ENCODE assay signal across 9 cellular contexts in the genomic region with DNA sequence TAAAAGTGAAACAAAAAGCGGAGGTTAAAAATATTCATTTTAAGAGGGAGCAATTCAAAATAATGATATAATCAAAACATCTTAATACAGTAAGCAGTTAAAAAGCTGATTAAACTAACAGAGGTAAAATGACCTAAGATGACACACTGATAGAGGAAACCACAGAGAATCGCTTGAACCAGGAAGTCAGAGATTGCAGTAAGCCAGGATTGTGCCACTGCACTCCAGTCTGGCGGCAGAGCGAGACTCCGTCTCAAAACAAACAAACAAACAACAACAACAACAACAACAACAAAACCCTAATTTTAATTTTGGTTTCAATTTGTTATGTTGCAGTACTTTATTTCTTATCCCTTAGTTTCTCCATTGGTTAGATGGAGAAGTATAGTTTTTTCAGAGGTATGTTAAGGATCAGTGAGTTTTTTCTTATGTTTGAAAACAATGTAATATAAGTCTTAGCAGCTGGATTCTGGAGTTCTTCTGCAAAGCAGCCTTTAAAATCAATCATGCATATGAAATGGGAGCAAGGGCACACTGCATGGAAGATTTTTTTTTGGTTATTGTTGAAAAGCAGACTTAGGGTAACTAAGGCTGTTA. TPM values are rescaled to one million over a fixed set of nuclear protein-coding genes. Genes with fewer than 3 reads are reported as not detected.
DNase-seq lines count a peak whose midpoint lies in the region; ATAC-seq, FAIRE-seq and TF ChIP-seq lines count a peak whose summit lies in the region.
"Had no signal": no experiment of that assay in that cellular context is flagged by ENCODE, and none has a peak within 500 bp of the region (broad histone marks: within the 10 kb centered on the region; RNA-seq: fewer than 3 reads in every experiment).

No MANE protein-coding gene starts in this region.

- peak overlapping the region; percentile 54; the same call in 1 of the 2 replicates for H3K4me3 ChIP-seq in GM08714 (ENCODE audit: low read length)
- no peak overlapping the region for H3K4me3 ChIP-seq in OCI-LY1 (ENCODE audit: low read depth, low read length, poor library complexity, severe bottlenecking)
- H3K4me3 ChIP-seq in H1 (ENCODE audit: extremely low read depth in 1 of 4, insufficient read depth in 2 of 4, low read depth in 3 of 4, low read length in 4 of 4): no peak overlapping the region
- H3K4me3 ChIP-seq in smooth muscle cell: peak overlapping the region; percentile 4
- H3K4me3 ChIP-seq in OCI-LY7 (ENCODE audit: low read depth, low read length, poor library complexity, severe bottlenecking): no peak overlapping the region

- H3K4me1 Mint-ChIP-seq in glutamatergic neuron (ENCODE audit: low read depth, unreplicated experiment): no peaks in the 10 kb centered on the region

- H3K56ac ChIP-seq in H1 (replicated peaks; ENCODE audit: insufficient read length, low read depth, low read length): no peak overlapping the region

- H3K79me2 ChIP-seq in OCI-LY1 (ENCODE audit: insufficient read depth, low read length) (no peaks in the 10 kb centered on the region), H1 (ENCODE audit: control insufficient read depth in 1 of 2, insufficient read depth in 2 of 2, low read length in 2 of 2) (no peaks in the 10 kb centered on the region), smooth muscle cell (ENCODE audit: low read depth) (no peaks in the 10 kb centered on the region), OCI-LY7 (ENCODE audit: insufficient read depth, low read depth, low read length) (no peaks in the 10 kb centered on the region)

- no peak for TF ChIP-seq POLR2A in H1 (IDR thresholded peaks at IDR 0.05; ENCODE audit: control extremely low read depth in 1 of 2, low read depth in 2 of 2, low read length in 2 of 2)

- H3K9me3 ChIP-seq in OCI-LY1 (ENCODE audit: low read length) (no peaks in the 10 kb centered on the region), H1 (ENCODE audit: insufficient read depth in 2 of 2, low read depth in 1 of 2, low read length in 1 of 2) (no peaks in the 10 kb centered on the region), smooth muscle cell (replicated peaks; ENCODE audit: low read depth) (no peaks in the 10 kb centered on the region), OCI-LY7 (ENCODE audit: low read length) (no peaks in the 10 kb centered on the region)

- H3K27ac Mint-ChIP-seq in glutamatergic neuron (ENCODE audit: unreplicated experiment): no peak overlapping the region

- H2BK12ac ChIP-seq in H1 (ENCODE audit: low read depth, low read length): no peak overlapping the region

- no peak overlapping the region for H2BK120ac ChIP-seq in H1 (replicated peaks; ENCODE audit: low read depth, low read length)

- no peak overlapping the region for H3K14ac ChIP-seq in H1 (ENCODE audit: insufficient read length)

- H2BK20ac ChIP-seq in H1 (ENCODE audit: low read length): no peak overlapping the region

- DNase-seq in H4 (ENCODE audit: low spot score) (peak; percentile 6), H1 (ENCODE audit: low read depth in 1 of 2, low spot score in 2 of 2) (no peak), smooth muscle cell (lab: John Stamatoyannopoulos, UW; ENCODE audit: unreplicated experiment) (no peak), glutamatergic neuron (no peak), OCI-LY7 (ENCODE audit: low spot score) (no peak)

- H2AFZ ChIP-seq in OCI-LY1 (ENCODE audit: low read length): no peak overlapping the region
- H2AFZ ChIP-seq in H1 (ENCODE audit: low read length): no peak overlapping the region
- no peak overlapping the region for H2AFZ ChIP-seq in smooth muscle cell (ENCODE audit: low read depth)
- H2AFZ ChIP-seq in OCI-LY7 (ENCODE audit: low read length): no peak overlapping the region

- intact Hi-C loops in OCI-LY7 (cut with micrococcal nuclease; ENCODE audit: unreplicated experiment): no loop called here

- H2BK15ac ChIP-seq in H1 (ENCODE audit: low read length): no peak overlapping the region

- no peak overlapping the region for H4K5ac ChIP-seq in H1 (ENCODE audit: insufficient read length, low read depth, low read length)

- H3K36me3 ChIP-seq in OCI-LY1 (ENCODE audit: insufficient read depth, low read length) (no peaks in the 10 kb centered on the region), H1 (ENCODE audit: control insufficient read depth in 2 of 4, insufficient read depth in 4 of 4, low read length in 3 of 4) (no peaks in the 10 kb centered on the region), smooth muscle cell (ENCODE audit: low read depth) (no peaks in the 10 kb centered on the region), OCI-LY7 (ENCODE audit: insufficient read depth, low read length) (no peaks in the 10 kb centered on the region)

- peaks cover 13% of the 10 kb centered on the region for H3K4me1 ChIP-seq in OCI-LY1 (ENCODE audit: insufficient read depth, low read length, severe bottlenecking)
- no peaks in the 10 kb centered on the region for H3K4me1 ChIP-seq in H1 (replicated peaks in 1 of 4; ENCODE audit: control insufficient read depth in 3 of 4, insufficient read depth in 4 of 4, low read length in 3 of 4)
- H3K4me1 ChIP-seq in smooth muscle cell (ENCODE audit: low read depth): peaks cover 15% of the 10 kb centered on the region
- no peaks in the 10 kb centered on the region for H3K4me1 ChIP-seq in OCI-LY7 (ENCODE audit: insufficient read depth, low read length, poor library complexity, severe bottlenecking)

- H3K4me2 ChIP-seq in OCI-LY1 (ENCODE audit: low read length): peak overlapping the region; percentile 37
- no peak overlapping the region for H3K4me2 ChIP-seq in H1 (ENCODE audit: insufficient read depth in 1 of 2, low read depth in 2 of 2, low read length in 2 of 2)
- peak overlapping the region; percentile 9 for H3K4me2 ChIP-seq in smooth muscle cell
- no peak overlapping the region for H3K4me2 ChIP-seq in OCI-LY7 (ENCODE audit: low read length)

- no peaks in the 10 kb centered on the region for H3K36me3 Mint-ChIP-seq in glutamatergic neuron (ENCODE audit: unreplicated experiment)

- CTCF ChIA-PET in H1 (lab: Charles Lee; ENCODE audit: partially characterized antibody): no interaction called here
- CTCF ChIA-PET in OCI-LY7 (lab: Charles Lee; ENCODE audit: unreplicated experiment): no interaction called here

- H4K20me1 ChIP-seq in OCI-LY1 (ENCODE audit: insufficient read depth, low read length) (no peaks in the 10 kb centered on the region), H1 (replicated peaks in 1 of 2; ENCODE audit: control insufficient read depth in 1 of 2, insufficient read depth in 2 of 2, low read length in 2 of 2) (no peaks in the 10 kb centered on the region), smooth muscle cell (ENCODE audit: low read depth) (peaks cover 4% of the 10 kb centered on the region), OCI-LY7 (ENCODE audit: insufficient read depth, low read length) (no peaks in the 10 kb centered on the region)

- H3K4ac ChIP-seq in H1 (replicated peaks; ENCODE audit: insufficient read length, low read depth, low read length): no peak overlapping the region

- TF ChIP-seq CTCF in OCI-LY1 (IDR thresholded peaks at IDR 0.05; ENCODE audit: low read length): no peak
- TF ChIP-seq CTCF in H1 (IDR thresholded peaks at IDR 0.05; ENCODE audit: control extremely low read depth in 1 of 3, insufficient read depth in 1 of 3, low read depth in 1 of 3, low read length in 3 of 3): no peak
- TF ChIP-seq CTCF in smooth muscle cell (IDR thresholded peaks at IDR 0.05; ENCODE audit: borderline replicate concordance, insufficient read depth, poor library complexity, severe bottlenecking): no peak
- no peak for TF ChIP-seq CTCF in glutamatergic neuron (IDR thresholded peaks at IDR 0.05; ENCODE audit: partially characterized antibody, unreplicated experiment)
- no peak for TF ChIP-seq CTCF in OCI-LY7 (conservative IDR thresholded peaks at IDR 0.05; ENCODE audit: low read length)

- H3K27me3 Mint-ChIP-seq in glutamatergic neuron (ENCODE audit: unreplicated experiment): no peaks in the 10 kb centered on the region

- H3K9me2 ChIP-seq in OCI-LY1 (ENCODE audit: low read depth, low read length) (no peaks in the 10 kb centered on the region), OCI-LY7 (ENCODE audit: insufficient read depth, low read length) (no peaks in the 10 kb centered on the region)

- H4K91ac ChIP-seq in H1 (replicated peaks; ENCODE audit: insufficient read length, low read length): no peak overlapping the region

- POLR2A ChIA-PET in H1 (lab: Charles Lee; ENCODE audit: partially characterized antibody): no interaction called here
- POLR2A ChIA-PET in OCI-LY7 (lab: Charles Lee): interaction anchor here (0.7 kb wide), 1 partner anchor 64 kb away, joined by 3 read pairs; no protein-coding TSS in a partner anchor

- no peak overlapping the region for H3K4me3 Mint-ChIP-seq in glutamatergic neuron (ENCODE audit: unreplicated experiment)

- no peak overlapping the region for H3K18ac ChIP-seq in H1 (ENCODE audit: extremely low read depth, low read length)

- H3K9ac ChIP-seq in OCI-LY1 (ENCODE audit: low read length): no peak overlapping the region
- H3K9ac ChIP-seq in H1 (replicated peaks in 1 of 4; ENCODE audit: extremely low read depth in 1 of 4, low read depth in 3 of 4, low read length in 3 of 4): no peak overlapping the region
- no peak overlapping the region for H3K9ac ChIP-seq in smooth muscle cell (ENCODE audit: low read depth)

- no peak overlapping the region for H3K23ac ChIP-seq in H1 (ENCODE audit: insufficient read length)

- H3F3A ChIP-seq in OCI-LY1 (ENCODE audit: insufficient read depth, low read length) (no peaks in the 10 kb centered on the region), smooth muscle cell (ENCODE audit: low read depth) (no peaks in the 10 kb centered on the region)

- H2BK5ac ChIP-seq in H1 (ENCODE audit: low read depth, low read length): no peak overlapping the region

- no peak overlapping the region for H2AK5ac ChIP-seq in H1 (ENCODE audit: low read depth, low read length)

- H3K9me3 Mint-ChIP-seq in glutamatergic neuron (ENCODE audit: unreplicated experiment): no peaks in the 10 kb centered on the region

- no peak for TF ChIP-seq RAD21 in H1 (IDR thresholded peaks at IDR 0.05 in 1 of 2, conservative IDR thresholded peaks at IDR 0.05 in 1 of 2; ENCODE audit: low read depth in 2 of 2, low read length in 2 of 2)

- H3K27ac ChIP-seq in OCI-LY1 (ENCODE audit: low read depth, low read length, poor library complexity, severe bottlenecking) (no peak overlapping the region), H1 (ENCODE audit: low read depth, low read length) (no peak overlapping the region), smooth muscle cell (ENCODE audit: low read depth) (no peak overlapping the region), OCI-LY7 (ENCODE audit: low read depth, low read length, poor library complexity, severe bottlenecking) (no peak overlapping the region)

- H3K79me1 ChIP-seq in H1 (ENCODE audit: low read depth, low read length): no peaks in the 10 kb centered on the region

- H3K23me2 ChIP-seq in H1 (ENCODE audit: low read depth, low read length): no peaks in the 10 kb centered on the region

- no TSS peak for BruUV-seq in OCI-LY7 (replicated peaks; lab: Mats Ljungman, UMichigan)

- ATAC-seq in HG03520 (IDR thresholded peaks at IDR 0.05; ENCODE audit: unreplicated experiment): no peak

- H3K27me3 ChIP-seq in OCI-LY1 (ENCODE audit: insufficient read depth, low read length) (no peaks in the 10 kb centered on the region), H1 (replicated peaks in 1 of 4; ENCODE audit: control insufficient read depth in 3 of 4, extremely low read depth in 1 of 4, insufficient read depth in 3 of 4, low read length in 3 of 4) (no peaks in the 10 kb centered on the region), smooth muscle cell (ENCODE audit: low read depth) (no peaks in the 10 kb centered on the region)

- no peak overlapping the region for H4K8ac ChIP-seq in H1 (ENCODE audit: extremely low read depth, insufficient read depth, low read length)

- peak; percentile 19 for FAIRE-seq in H1 (lab: Jason Lieb, UNC)
- FAIRE-seq: TTC549 had no signal

- no peak for TF ChIP-seq EP300 in H1 (IDR thresholded peaks at IDR 0.05; ENCODE audit: borderline replicate concordance in 1 of 2, low read depth in 2 of 2, low read length in 2 of 2)

- 75% methylated on average over 5 of the region's 5 CpGs; no CpG with 5 or more reads in 1 of the 2 experiments for WGBS in H1 (ENCODE audit: extremely low coverage in 1 of 2, insufficient coverage in 1 of 2, insufficient read length in 1 of 2, insufficient replicate concordance in 2 of 2, low coverage in 1 of 2, low lambda C conversion rate in 2 of 2, missing lambda C conversion rate in 1 of 2), 2 experiments
- 29% methylated on average over 5 of the region's 5 CpGs for WGBS in smooth muscle cell (ENCODE audit: low lambda C conversion rate)

RNA-seq across cellular contexts. Expression of a gene that starts 58.5 kb away (rescaled TPM):
- not detected in 2 replicates for total RNA-seq in H4 (2014; rRNA removed; shearing (Covaris generic))
- not detected in 2 replicates for total RNA-seq in H1 (2021; fragmentation: NEBNext Ultra II Directional; extraction: Animal tissue kit (Norgen Biotek cat#: 25700))
- polyA plus RNA-seq in H1 (2011; rRNA removed): not detected in 2 replicates
- not detected for polyA plus RNA-seq in H1 (2011; cell fraction: cytosol; rRNA removed)
- polyA plus RNA-seq in H1 (2011; cell fraction: nucleus; rRNA removed): not detected
- not detected in 4 replicates for polyA plus RNA-seq in H1 (2012, experiment 1 of 2)
- not detected for polyA plus RNA-seq in H1 (2012, experiment 2 of 2)
- polyA plus RNA-seq in H1 (2013, experiment 1 of 2): not detected
- polyA plus RNA-seq in H1 (2013, experiment 2 of 2): not detected
- polyA minus RNA-seq in H1 (2011; rRNA and poly(A)+ RNA removed): not detected in 2 replicates
- not detected for polyA minus RNA-seq in H1 (2011; cell fraction: cytosol; rRNA and poly(A)+ RNA removed)
- not detected for polyA minus RNA-seq in H1 (2011; cell fraction: nucleus; rRNA and poly(A)+ RNA removed)
- not detected in 2 replicates for total RNA-seq in smooth muscle cell
- 0.46 TPM in 1 of 2 replicates, not detected in the other for polyA plus RNA-seq in smooth muscle cell
- not detected for total RNA-seq in glutamatergic neuron (ENCODE audit: unreplicated experiment)
- not detected in 2 replicates for total RNA-seq in OCI-LY7 (2014; rRNA removed; shearing (Covaris generic))
- not detected in 2 replicates for total RNA-seq in OCI-LY7 (2022)

Comparison
In these comparisons a context has a peak if more than half of its experiments do, and no peak if none do; other contexts are left out.
1. H3K4me3 ChIP-seq: peak in GM08714 (single experiment) and smooth muscle cell (single experiment); none in OCI-LY1 (single experiment), H1 (0 of 4) and OCI-LY7 (single experiment).
2. H3K4me2 ChIP-seq: peak in OCI-LY1 (single experiment) and smooth muscle cell (single experiment); none in H1 (0 of 2) and OCI-LY7 (single experiment).